Comparison of ENCODE assay signal across 17 cellular contexts in genomic region chr15:69342460-69343076, GRCh38. TPM values are rescaled to one million over a fixed set of nuclear protein-coding genes. Genes with fewer than 3 reads are reported as not detected.
"Had no signal": no experiment of that assay in that cellular context is flagged by ENCODE, and none has a peak within 500 bp of the region (broad histone marks: within the 10 kb centered on the region; RNA-seq: fewer than 3 reads in every experiment).

No MANE protein-coding gene starts in this region.

- H3K4me1 Mint-ChIP-seq: activated naive CD8-positive, alpha-beta T cell treated with anti-CD3 and anti-CD28 coated beads for 36 hours; T-helper 17 cell had no signal

- H3K27ac Mint-ChIP-seq: activated naive CD8-positive, alpha-beta T cell treated with anti-CD3 and anti-CD28 coated beads for 36 hours; activated T-cell treated with anti-CD3 and anti-CD28 coated beads, Interleukin-2, amount 50 U/mL, for 24 hours; T-helper 17 cell had no signal

- ATAC-seq: left cardiac atrium; stimulated activated naive CD8-positive, alpha-beta T cell treated with anti-CD3 and anti-CD28 coated beads, Interleukin-15, Interleukin-2, amounts not matched to agents 100 U/mL and 50 U/mL, for 24 hours; T-helper 17 cell had no signal

- H3K4me3 Mint-ChIP-seq: activated naive CD8-positive, alpha-beta T cell treated with anti-CD3 and anti-CD28 coated beads for 36 hours; activated T-cell treated with anti-CD3 and anti-CD28 coated beads, Interleukin-2, amount 50 U/mL, for 24 hours; T-helper 17 cell had no signal

- H3K36me3 Mint-ChIP-seq: activated naive CD8-positive, alpha-beta T cell treated with anti-CD3 and anti-CD28 coated beads for 36 hours had no signal

- H3K27me3 ChIP-seq: heart left ventricle, ovary, suprapubic skin, upper lobe of left lung had no signal

- H3K4me3 ChIP-seq: heart left ventricle, ovary, suprapubic skin, upper lobe of left lung had no signal

- H3K27ac ChIP-seq: heart left ventricle, ovary, suprapubic skin, upper lobe of left lung had no signal

- H3K9me3 Mint-ChIP-seq: activated naive CD8-positive, alpha-beta T cell treated with anti-CD3 and anti-CD28 coated beads for 36 hours; activated T-cell treated with anti-CD3 and anti-CD28 coated beads, Interleukin-2, amount 50 U/mL, for 24 hours had no signal

- H3K27me3 Mint-ChIP-seq: activated T-cell treated with anti-CD3 and anti-CD28 coated beads, Interleukin-2, amount 50 U/mL, for 24 hours had no signal

- H3K36me3 ChIP-seq: heart left ventricle, ovary, suprapubic skin, upper lobe of left lung had no signal

- DNase-seq: activated CD4-positive, alpha-beta T cell treated with anti-CD3 and anti-CD28 coated beads, Interleukin-2, amount 50 U/mL, for 4 hours; activated CD4-positive, CD25-positive, alpha-beta regulatory T cell treated with anti-CD3 and anti-CD28 coated beads, Interleukin-2, amount 50 U/mL, for 72 hours; activated effector memory CD4-positive, alpha-beta T cell treated with Interleukin-2 at 50 U/mL for 16 hours; activated naive CD8-positive, alpha-beta T cell treated with anti-CD3 and anti-CD28 coated beads for 36 hours; activated T-cell treated with anti-CD3 and anti-CD28 coated beads, Interleukin-2, amount 50 U/mL, for 24 hours; anterior cingulate cortex; foreskin melanocyte; heart left ventricle; left cardiac atrium; mammary epithelial cell; ovary; stimulated activated CD4-positive, alpha-beta T cell treated with anti-CD3 and anti-CD28 coated beads, Interleukin-12 subunit alpha, Interleukin-12 subunit beta, amount 100 ng/mL, for 4 hours; stimulated activated naive CD8-positive, alpha-beta T cell treated with anti-CD3 and anti-CD28 coated beads, Interleukin-15, Interleukin-2, amounts not matched to agents 100 U/mL and 50 U/mL, for 24 hours; T-helper 17 cell; upper lobe of left lung had no signal

- H3K4me1 ChIP-seq: suprapubic skin, upper lobe of left lung had no signal

- H3K9me3 ChIP-seq: heart left ventricle, ovary, suprapubic skin, upper lobe of left lung had no signal

RNA-seq across cellular contexts. Expression of gene PAQR5, which starts 43.9 kb away (rescaled TPM):
- total RNA-seq: T-helper 17 cell had no signal
- polyA plus RNA-seq: neural cell had no signal
